In the genomic region with DNA sequence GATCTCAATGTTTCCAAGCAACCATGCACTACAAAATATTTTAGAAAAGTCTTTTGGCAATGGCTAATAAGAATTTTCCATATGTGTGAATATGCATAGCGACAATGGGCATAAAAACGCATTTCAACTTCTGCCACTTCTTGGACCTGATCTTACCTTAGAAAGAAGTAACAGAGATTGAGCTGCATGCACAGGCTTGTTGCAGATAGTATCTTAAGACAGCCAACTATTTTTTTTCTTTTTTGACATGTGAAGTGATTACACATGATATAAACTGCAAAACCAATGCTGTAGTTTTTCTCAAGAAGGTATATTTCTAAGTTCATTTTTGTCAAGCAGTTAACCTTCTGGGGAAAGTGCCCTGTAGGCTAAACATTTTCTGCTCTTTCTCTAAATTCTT, we compare ENCODE assay signal across 16 cellular contexts.
DNase-seq lines count a peak whose midpoint lies in the region; ATAC-seq and TF ChIP-seq lines count a peak whose summit lies in the region.
"Had no signal": no experiment of that assay in that cellular context is flagged by ENCODE, and none has a peak within 500 bp of the region (broad histone marks: within the 10 kb centered on the region; RNA-seq: fewer than 3 reads in every experiment).

No MANE protein-coding gene starts in this region.

- POLR2A ChIA-PET in A673 (lab: Charles Lee; ENCODE audit: low non-redundant PET) = no interaction called here

- H3K27me3 ChIP-seq in foreskin keratinocyte (no peaks in the 10 kb centered on the region), prostate gland (replicated peaks; ENCODE audit: insufficient read depth) (no peaks in the 10 kb centered on the region), MM.1S (replicated peaks; ENCODE audit: insufficient read depth, low read length) (no peaks in the 10 kb centered on the region), A673 (replicated peaks; ENCODE audit: insufficient read depth, low read depth, low read length, poor library complexity) (no peaks in the 10 kb centered on the region)
- H3K27me3 ChIP-seq: BLaER1 had no signal

- H4K20me1 ChIP-seq in MM.1S (ENCODE audit: insufficient read depth, low read length) = no peaks in the 10 kb centered on the region
- H4K20me1 ChIP-seq: BLaER1 had no signal

- no TSS peak for BruUV-seq in A673 (replicated peaks; lab: Mats Ljungman, UMichigan)

- no peaks in the 10 kb centered on the region for H3K9me2 ChIP-seq in MM.1S (replicated peaks; ENCODE audit: insufficient read depth, low read length)

- H3K4me1 ChIP-seq in foreskin keratinocyte = peaks cover 6% of the 10 kb centered on the region
- no peaks in the 10 kb centered on the region for H3K4me1 ChIP-seq in prostate gland (replicated peaks)
- no peaks in the 10 kb centered on the region for H3K4me1 ChIP-seq in MM.1S (ENCODE audit: low read length)
- no peaks in the 10 kb centered on the region for H3K4me1 ChIP-seq in A673 (ENCODE audit: insufficient read depth, low read length, poor library complexity, severe bottlenecking)
- H3K4me1 ChIP-seq: BLaER1, Caco-2, HAP-1 had no signal

- no peak overlapping the region for H3K4me2 ChIP-seq in MM.1S (ENCODE audit: low read depth, low read length)
- H3K4me2 ChIP-seq: BLaER1 had no signal

- ATAC-seq in foreskin keratinocyte = peak; percentile 56
- ATAC-seq: CD8-positive, alpha-beta T cell had no signal

- H3K27ac ChIP-seq in foreskin keratinocyte = no peak overlapping the region
- H3K27ac ChIP-seq in prostate gland = no peak overlapping the region
- no peak overlapping the region for H3K27ac ChIP-seq in MM.1S (ENCODE audit: low read length)
- no peak overlapping the region for H3K27ac ChIP-seq in A673 (ENCODE audit: low read depth, low read length, poor library complexity, severe bottlenecking)
- H3K27ac ChIP-seq: BLaER1, C4-2B had no signal

- no peaks in the 10 kb centered on the region for H3F3A ChIP-seq in MM.1S (ENCODE audit: insufficient read depth, low read length)

- intact Hi-C loops in prostate gland (cut with DNase I) = no loop called here
- intact Hi-C loops in A673 (cut with micrococcal nuclease; ENCODE audit: unreplicated experiment) = no loop called here

- H2AFZ ChIP-seq in MM.1S (ENCODE audit: low read length) = no peak overlapping the region

- CTCF ChIA-PET in A673 (lab: Charles Lee) = no interaction called here

- DNase-seq in epithelial cell of esophagus (ENCODE audit: low read depth) = peak; percentile 67
- DNase-seq in foreskin keratinocyte = peak in 1 of 2 donors; percentile 66
- peak; percentile 18 for DNase-seq in prostate gland (ENCODE audit: low spot score)
- DNase-seq in activated naive CD4-positive, alpha-beta T cell (lab: John Stamatoyannopoulos, UW) = no peak
- DNase-seq in MM.1S = no peak
- no peak for DNase-seq in A673 (ENCODE audit: low spot score)
- DNase-seq: Caco-2; CD4-positive, CD25-positive, alpha-beta regulatory T cell; CD8-positive, alpha-beta T cell; DMS153; DND-41; GOT3; HFFc6 had no signal

- no peak for TF ChIP-seq CTCF in epithelial cell of esophagus (IDR thresholded peaks at IDR 0.05; ENCODE audit: insufficient read depth, low read depth, low read length, missing control alignments)
- TF ChIP-seq CTCF in foreskin keratinocyte (conservative IDR thresholded peaks at IDR 0.05) = no peak
- no peak for TF ChIP-seq CTCF in prostate gland (IDR thresholded peaks at IDR 0.05)
- no peak for TF ChIP-seq CTCF in MM.1S (IDR thresholded peaks at IDR 0.05; ENCODE audit: low read length)
- no peak for TF ChIP-seq CTCF in A673 (conservative IDR thresholded peaks at IDR 0.05; ENCODE audit: low read depth, low read length)

- WGBS in prostate gland = 60% methylated on average over 2 of the region's 2 CpGs

- H3K9me3 ChIP-seq in prostate gland = no peaks in the 10 kb centered on the region
- H3K9me3 ChIP-seq in MM.1S (replicated peaks; ENCODE audit: insufficient read depth, low read length) = no peaks in the 10 kb centered on the region
- H3K9me3 ChIP-seq in A673 (ENCODE audit: low read depth, low read length, poor library complexity, severe bottlenecking) = no peaks in the 10 kb centered on the region
- H3K9me3 ChIP-seq: BLaER1, Caco-2, HAP-1 had no signal

- no peaks in the 10 kb centered on the region for H3K36me3 ChIP-seq in prostate gland
- no peaks in the 10 kb centered on the region for H3K36me3 ChIP-seq in MM.1S (replicated peaks; ENCODE audit: insufficient read depth, low read length)
- no peaks in the 10 kb centered on the region for H3K36me3 ChIP-seq in A673 (ENCODE audit: insufficient read depth, low read length, poor library complexity, severe bottlenecking)
- H3K36me3 ChIP-seq: BLaER1, HAP-1 had no signal

- H3K79me2 ChIP-seq in MM.1S (ENCODE audit: low read length) = no peaks in the 10 kb centered on the region

- H3K4me3 ChIP-seq in epithelial cell of esophagus (ENCODE audit: low read length) = no peak overlapping the region
- no peak overlapping the region for H3K4me3 ChIP-seq in prostate gland
- no peak overlapping the region for H3K4me3 ChIP-seq in MM.1S (ENCODE audit: low read length)
- no peak overlapping the region for H3K4me3 ChIP-seq in A673 (ENCODE audit: low read depth, low read length, poor library complexity, severe bottlenecking)
- H3K4me3 ChIP-seq: BLaER1, HAP-1 had no signal

- no peak for TF ChIP-seq POLR2A in prostate gland (IDR thresholded peaks at IDR 0.05)

- no peak overlapping the region for H3K9ac ChIP-seq in MM.1S (ENCODE audit: low read length)
- H3K9ac ChIP-seq: BLaER1 had no signal

Comparison
In these comparisons a context has a peak if more than half of its experiments do, and no peak if none do; other contexts are left out.
1. DNase-seq: peak in epithelial cell of esophagus (single experiment) and prostate gland (single experiment); none in activated naive CD4-positive, alpha-beta T cell (0 of 4), MM.1S (single experiment) and A673 (single experiment).